Comparison of ENCODE assay signal across 8 cellular contexts in genomic region chrX:71533850-71534515, GRCh38. TPM values are rescaled to one million over a fixed set of nuclear protein-coding genes. Genes with fewer than 3 reads are reported as not detected.
A peak's percentile ranks its signal among the peaks of the same experiment; 100 is the strongest.
DNase-seq lines count a peak whose midpoint lies in the region; ATAC-seq and TF ChIP-seq lines count a peak whose summit lies in the region.

No MANE protein-coding gene starts in this region.

- TF ChIP-seq CTCF in HL-60 (IDR thresholded peaks at IDR 0.05; ENCODE audit: insufficient read depth, low read length) (no peak), parathyroid adenoma (IDR thresholded peaks at IDR 0.05) (no peak)

- H3K9ac ChIP-seq in BLaER1 treated with 17β-estradiol and CSF1 and Interleukin-3, amounts not matched to agents 10 nM and 100 nM, result peak overlapping the region; percentile 89 to 96 (median 93)
- no peak overlapping the region for H3K9ac ChIP-seq in parathyroid adenoma

- H3K4me3 ChIP-seq in BLaER1 treated with 17β-estradiol and CSF1 and Interleukin-3, amounts not matched to agents 10 nM and 100 nM, result peak overlapping the region; percentile 71 to 94 (median 84)
- H3K4me3 ChIP-seq in HL-60 (replicated peaks; ENCODE audit: insufficient read depth, low read length), result peak overlapping the region; percentile 59
- H3K4me3 ChIP-seq in parathyroid adenoma (ENCODE audit: low read depth, low read length), result peak overlapping the region; percentile 83

- peak overlapping the region; percentile 96 for H3K4me3 Mint-ChIP-seq in activated naive CD8-positive, alpha-beta T cell treated with anti-CD3 and anti-CD28 coated beads for 36 hours

- ATAC-seq in Right ventricle myocardium superior (ENCODE audit: poor library complexity) (peak; percentile 43), GM18511 (IDR thresholded peaks at IDR 0.05; ENCODE audit: unreplicated experiment) (no peak), GM21737 (IDR thresholded peaks at IDR 0.05; ENCODE audit: unreplicated experiment) (no peak)

- peaks cover 9 to 40% (median 24%) of the 10 kb centered on the region in 10 experiments for H3K4me1 ChIP-seq in BLaER1 treated with 17β-estradiol and CSF1 and Interleukin-3, amounts not matched to agents 10 nM and 100 nM
- no peaks in the 10 kb centered on the region for H3K4me1 ChIP-seq in parathyroid adenoma

- H3K4me1 Mint-ChIP-seq in activated naive CD8-positive, alpha-beta T cell treated with anti-CD3 and anti-CD28 coated beads for 36 hours, result peaks cover 13% of the 10 kb centered on the region

- H3K36me3 Mint-ChIP-seq in activated naive CD8-positive, alpha-beta T cell treated with anti-CD3 and anti-CD28 coated beads for 36 hours, result peaks cover 50% of the 10 kb centered on the region

- peak overlapping the region; percentile 85 for H2AFZ ChIP-seq in parathyroid adenoma

- peaks cover 15 to 74% (median 55%) of the 10 kb centered on the region in 11 experiments; a peak in 21 of 22 replicates for H3K27me3 ChIP-seq in BLaER1 treated with 17β-estradiol and CSF1 and Interleukin-3, amounts not matched to agents 10 nM and 100 nM
- H3K27me3 ChIP-seq in HL-60 (ENCODE audit: insufficient read depth, poor library complexity, severe bottlenecking), result no peaks in the 10 kb centered on the region
- no peaks in the 10 kb centered on the region for H3K27me3 ChIP-seq in parathyroid adenoma (ENCODE audit: control insufficient read depth, insufficient read depth, low read length)

- intact Hi-C loops in Right ventricle myocardium superior (cut with DNase I), result no loop called here

- peaks cover 3 to 29% (median 18%) of the 10 kb centered on the region in 11 experiments; a peak in 13 of 22 replicates for H3K36me3 ChIP-seq in BLaER1 treated with 17β-estradiol and CSF1 and Interleukin-3, amounts not matched to agents 10 nM and 100 nM
- H3K36me3 ChIP-seq in parathyroid adenoma (ENCODE audit: control insufficient read depth, insufficient read depth, low read length), result no peaks in the 10 kb centered on the region

- DNase-seq in HL-60 (ENCODE audit: low read depth in 1 of 2, low spot score in 1 of 2) (peak in 1 of 2 experiments; percentile 46), Right ventricle myocardium superior (peak; percentile 59)
- peak; percentile 58 for DNase-seq in activated naive CD8-positive, alpha-beta T cell treated with anti-CD3 and anti-CD28 coated beads for 36 hours

- H3K79me2 ChIP-seq in parathyroid adenoma, result peaks cover 12% of the 10 kb centered on the region

- peak overlapping the region; percentile 99 for H3K27ac Mint-ChIP-seq in activated naive CD8-positive, alpha-beta T cell treated with anti-CD3 and anti-CD28 coated beads for 36 hours

- peaks cover 4% of the 10 kb centered on the region for H3K9me3 Mint-ChIP-seq in activated naive CD8-positive, alpha-beta T cell treated with anti-CD3 and anti-CD28 coated beads for 36 hours

- no peaks in the 10 kb centered on the region for H3K27me3 Mint-ChIP-seq in activated naive CD8-positive, alpha-beta T cell treated with anti-CD3 and anti-CD28 coated beads for 36 hours

- peak overlapping the region; percentile 65 to 85 (median 78); a peak in 21 of 22 replicates for H3K4me2 ChIP-seq in BLaER1 treated with 17β-estradiol and CSF1 and Interleukin-3, amounts not matched to agents 10 nM and 100 nM
- H3K4me2 ChIP-seq in parathyroid adenoma (ENCODE audit: low read length), result peak overlapping the region; percentile 72

- peaks cover 12 to 45% (median 26%) of the 10 kb centered on the region in 11 experiments; a peak in 21 of 22 replicates for H3K9me3 ChIP-seq in BLaER1 treated with 17β-estradiol and CSF1 and Interleukin-3, amounts not matched to agents 10 nM and 100 nM (replicated peaks in 1 of 11)
- no peaks in the 10 kb centered on the region for H3K9me3 ChIP-seq in parathyroid adenoma (ENCODE audit: control insufficient read depth, low read length)

- peaks cover 46 to 56% (median 51%) of the 10 kb centered on the region in 11 experiments for H4K20me1 ChIP-seq in BLaER1 treated with 17β-estradiol and CSF1 and Interleukin-3, amounts not matched to agents 10 nM and 100 nM

- peak overlapping the region; percentile 82 to 97 (median 94) for H3K27ac ChIP-seq in BLaER1 treated with 17β-estradiol and CSF1 and Interleukin-3, amounts not matched to agents 10 nM and 100 nM
- H3K27ac ChIP-seq in HL-60 (replicated peaks) (peak overlapping the region; percentile 94), parathyroid adenoma (peak overlapping the region; percentile 93)

- TF ChIP-seq POLR2A in Raji (IDR thresholded peaks at IDR 0.05; ENCODE audit: insufficient read depth, low read depth, low read length), result peak; percentile 25; the same call in 1 of the 2 replicates

RNA-seq across cellular contexts. Expression of gene OGT, which starts 1.1 kb away (rescaled TPM):
- total RNA-seq in activated naive CD8-positive, alpha-beta T cell treated with anti-CD3 and anti-CD28 coated beads for 36 hours, result 100 to 1,000 TPM; 233 to 244 TPM
- 72.7 TPM for total RNA-seq in Right ventricle myocardium superior

RNA-seq across cellular contexts. Expression of gene GCNA, which starts 44.3 kb away (rescaled TPM):
- total RNA-seq in activated naive CD8-positive, alpha-beta T cell treated with anti-CD3 and anti-CD28 coated beads for 36 hours, result 1 to 10 TPM; 1.6 to 3.1 TPM
- total RNA-seq in Right ventricle myocardium superior, result 2.2 TPM
